In the genomic region with DNA sequence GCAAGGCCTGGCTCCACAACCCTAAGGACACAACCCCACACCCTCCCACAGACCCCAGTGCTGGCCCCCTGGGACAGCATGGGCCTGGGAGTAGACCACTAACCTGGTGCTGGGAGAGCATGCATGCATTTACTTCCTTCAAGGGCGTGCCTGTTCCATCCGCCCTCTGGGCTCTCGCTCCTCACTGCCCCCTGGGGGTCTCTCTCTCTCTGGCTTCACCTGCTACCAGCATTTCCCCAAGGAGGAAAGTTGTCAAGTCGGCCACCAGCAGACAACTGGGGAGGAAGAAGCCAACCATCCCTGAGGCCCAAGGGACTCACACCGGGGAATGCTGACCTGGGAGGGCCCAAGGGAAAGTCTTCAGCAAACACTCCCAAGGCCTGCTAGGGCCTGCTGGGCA, we compare ENCODE assay signal across 15 cellular contexts. TPM values are rescaled to one million over a fixed set of nuclear protein-coding genes. Genes with fewer than 3 reads are reported as not detected.
DNase-seq lines count a peak whose midpoint lies in the region; FAIRE-seq and TF ChIP-seq lines count a peak whose summit lies in the region.
"Had no signal": no experiment of that assay in that cellular context is flagged by ENCODE, and none has a peak within 500 bp of the region (broad histone marks: within the 10 kb centered on the region; RNA-seq: fewer than 3 reads in every experiment).

No MANE protein-coding gene starts in this region.

- no peaks in the 10 kb centered on the region for H3K27me3 ChIP-seq in BE2C
- no peaks in the 10 kb centered on the region for H3K27me3 ChIP-seq in WERI-Rb-1 (ENCODE audit: insufficient read depth, low read depth, severe bottlenecking)
- H3K27me3 ChIP-seq in small intestine (ENCODE audit: control insufficient read depth in 2 of 2, insufficient read depth in 2 of 2, low read length in 2 of 2): no peaks in the 10 kb centered on the region

- no peaks in the 10 kb centered on the region for H3K9me3 ChIP-seq in BE2C
- no peaks in the 10 kb centered on the region for H3K9me3 ChIP-seq in HEK293 (ENCODE audit: control insufficient read depth, insufficient read depth, low read depth, low read length)
- no peaks in the 10 kb centered on the region for H3K9me3 ChIP-seq in WERI-Rb-1 (ENCODE audit: severe bottlenecking)
- no peaks in the 10 kb centered on the region for H3K9me3 ChIP-seq in small intestine (ENCODE audit: control insufficient read depth, low read depth)
- H3K9me3 ChIP-seq: thoracic aorta had no signal

- FAIRE-seq in small intestine (lab: Jason Lieb, UNC): no peak
- FAIRE-seq: islet of Langerhans had no signal

- H3K27ac ChIP-seq in HEK293 (ENCODE audit: extremely low read depth, low read depth, low read length) (no peak overlapping the region), WERI-Rb-1 (peak overlapping the region; percentile 83), small intestine (ENCODE audit: low read depth in 1 of 2, low read length in 1 of 2) (no peak overlapping the region)
- H3K27ac ChIP-seq: HL-60, thoracic aorta had no signal

- WGBS in small intestine, 3 donors: 76 to 88% (median 82%) methylated on average over 5 of the region's 5 CpGs

- CTCF ChIA-PET in HEK293 (lab: Yijun Ruan, JAX): interaction anchor here (0.8 kb wide), 1 partner anchor 9 kb away, joined by 3 read pairs; no protein-coding TSS in a partner anchor

- H3K36me3 ChIP-seq in BE2C: peaks cover 16% of the 10 kb centered on the region; the same call in 1 of the 2 replicates
- peaks cover 0 to 40% of the 10 kb centered on the region in 2 experiments; a peak in 1 of 3 replicates for H3K36me3 ChIP-seq in HEK293 (ENCODE audit: control insufficient read depth in 2 of 2, insufficient read depth in 1 of 2, low read length in 2 of 2)
- H3K36me3 ChIP-seq in WERI-Rb-1: peaks cover 88% of the 10 kb centered on the region
- H3K36me3 ChIP-seq in small intestine (ENCODE audit: control insufficient read depth in 2 of 2, insufficient read depth in 2 of 2, low read length in 2 of 2): no peaks in the 10 kb centered on the region
- H3K36me3 ChIP-seq: thoracic aorta had no signal

- TF ChIP-seq CTCF in BE2C (IDR thresholded peaks at IDR 0.05; ENCODE audit: low read depth, low read length): peak; percentile 56
- TF ChIP-seq CTCF in HEK293 (tag by site-specific recombination; IDR thresholded peaks at IDR 0.05): peak; percentile 62
- peak; percentile 67 for TF ChIP-seq CTCF in WERI-Rb-1 (IDR thresholded peaks at IDR 0.05; ENCODE audit: low read depth, low read length)

- POLR2A ChIA-PET in HEK293 (lab: Yijun Ruan, JAX): no interaction called here

- H3K4me1 ChIP-seq in BE2C: peaks cover 13% of the 10 kb centered on the region
- no peaks in the 10 kb centered on the region; the same call in 1 of the 2 replicates for H3K4me1 ChIP-seq in HEK293 (ENCODE audit: control insufficient read depth, insufficient read depth, low read length)
- no peaks in the 10 kb centered on the region for H3K4me1 ChIP-seq in small intestine (ENCODE audit: control insufficient read depth in 2 of 2, insufficient read depth in 1 of 2, low read depth in 1 of 2, low read length in 1 of 2)

- H3K4me3 ChIP-seq in BE2C (ENCODE audit: low read depth, low read length): no peak overlapping the region
- no peak overlapping the region for H3K4me3 ChIP-seq in HEK293 (ENCODE audit: low read depth, low read length)
- H3K4me3 ChIP-seq in WERI-Rb-1 (ENCODE audit: low read depth, low read length): no peak overlapping the region
- no peak overlapping the region for H3K4me3 ChIP-seq in small intestine (ENCODE audit: low read depth in 1 of 2, low read length in 2 of 2)
- H3K4me3 ChIP-seq: thoracic aorta had no signal

- peak; percentile 59 for DNase-seq in BE2C
- peak; percentile 72 for DNase-seq in WERI-Rb-1
- DNase-seq in iPS-NIHi7 (ENCODE audit: extremely low spot score): peak; percentile 71
- DNase-seq in SW 1271 (lab: John Stamatoyannopoulos, UW): no peak
- no peak for DNase-seq in central memory CD4-positive, alpha-beta T cell
- no peak for DNase-seq in mesenteric fat pad (ENCODE audit: low spot score)
- no peak for DNase-seq in small intestine
- DNase-seq: activated CD4-positive, alpha-beta T cell treated with anti-CD3 and anti-CD28 coated beads, Interleukin-2, amount 50 U/mL, for 4 hours; activated naive CD8-positive, alpha-beta T cell treated with anti-CD3 and anti-CD28 coated beads, Interleukin-2, amount 50 U/mL, for 24 hours; HCEC 1CT; NCI-H146 had no signal

TF ChIP-seq in HEK293, 187 proteins besides CTCF, POLR2A, EP300 and RAD21:
- TF ChIP-seq GLIS1 (tag by site-specific recombination; IDR thresholded peaks at IDR 0.05) (peak; percentile 22; the same call in 1 of the 2 replicates), ZNF514 (tag by site-specific recombination; IDR thresholded peaks at IDR 0.05) (no peak), BCL11A (tag by site-specific recombination; IDR thresholded peaks at IDR 0.05; ENCODE audit: low read depth) (no peak), PBX3 (CRISPR knock-in tag; IDR thresholded peaks at IDR 0.05) (no peak), GLIS2 (tag by site-specific recombination; IDR thresholded peaks at IDR 0.05) (0 out of 2 replicates have a peak, but pooled peaks have one; percentile 13), ZBTB20 (tag by site-specific recombination; IDR thresholded peaks at IDR 0.05) (no peak), ZNF473 (tag by site-specific recombination; IDR thresholded peaks at IDR 0.05) (no peak), ZNF112 (tag by site-specific recombination; IDR thresholded peaks at IDR 0.05) (no peak), ZNF792 (tag by site-specific recombination; IDR thresholded peaks at IDR 0.05) (no peak), ZIC2 (tag by site-specific recombination; IDR thresholded peaks at IDR 0.05) (peak; percentile 28; the same call in 1 of the 2 replicates)
- TF ChIP-seq, protein P1, sequence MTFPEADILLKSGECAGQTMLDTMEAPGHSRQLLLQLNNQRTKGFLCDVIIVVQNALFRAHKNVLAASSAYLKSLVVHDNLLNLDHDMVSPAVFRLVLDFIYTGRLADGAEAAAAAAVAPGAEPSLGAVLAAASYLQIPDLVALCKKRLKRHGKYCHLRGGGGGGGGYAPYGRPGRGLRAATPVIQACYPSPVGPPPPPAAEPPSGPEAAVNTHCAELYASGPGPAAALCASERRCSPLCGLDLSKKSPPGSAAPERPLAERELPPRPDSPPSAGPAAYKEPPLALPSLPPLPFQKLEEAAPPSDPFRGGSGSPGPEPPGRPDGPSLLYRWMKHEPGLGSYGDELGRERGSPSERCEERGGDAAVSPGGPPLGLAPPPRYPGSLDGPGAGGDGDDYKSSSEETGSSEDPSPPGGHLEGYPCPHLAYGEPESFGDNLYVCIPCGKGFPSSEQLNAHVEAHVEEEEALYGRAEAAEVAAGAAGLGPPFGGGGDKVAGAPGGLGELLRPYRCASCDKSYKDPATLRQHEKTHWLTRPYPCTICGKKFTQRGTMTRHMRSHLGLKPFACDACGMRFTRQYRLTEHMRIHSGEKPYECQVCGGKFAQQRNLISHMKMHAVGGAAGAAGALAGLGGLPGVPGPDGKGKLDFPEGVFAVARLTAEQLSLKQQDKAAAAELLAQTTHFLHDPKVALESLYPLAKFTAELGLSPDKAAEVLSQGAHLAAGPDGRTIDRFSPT (tag by site-specific recombination; IDR thresholded peaks at IDR 0.05): no peak

RNA-seq across cellular contexts. Expression of gene LRP8, which starts 6.5 kb away (rescaled TPM):
- polyA plus RNA-seq in BE2C (2012; ENCODE audit: insufficient read depth, insufficient read length, low read depth): 24.0 TPM
- total RNA-seq in mesenteric fat pad: 9.9 TPM
- polyA plus RNA-seq in small intestine: 1 to 10 TPM in 1 of 3 donors, under 1 TPM in 1, not detected in 1; 0.27 to 4.5 TPM

Comparison
In these comparisons a context has a peak if more than half of its experiments do, and no peak if none do; other contexts are left out.
1. DNase-seq: peak in BE2C (single experiment), WERI-Rb-1 (single experiment) and iPS-NIHi7 (single experiment); none in SW 1271 (0 of 2), central memory CD4-positive, alpha-beta T cell (single experiment), mesenteric fat pad (single experiment) and small intestine (single experiment).
2. Peak in every context shown above with its lines, with median percentiles within 50 percentile points of each other: CTCF ChIP-seq.